In the genomic region with DNA sequence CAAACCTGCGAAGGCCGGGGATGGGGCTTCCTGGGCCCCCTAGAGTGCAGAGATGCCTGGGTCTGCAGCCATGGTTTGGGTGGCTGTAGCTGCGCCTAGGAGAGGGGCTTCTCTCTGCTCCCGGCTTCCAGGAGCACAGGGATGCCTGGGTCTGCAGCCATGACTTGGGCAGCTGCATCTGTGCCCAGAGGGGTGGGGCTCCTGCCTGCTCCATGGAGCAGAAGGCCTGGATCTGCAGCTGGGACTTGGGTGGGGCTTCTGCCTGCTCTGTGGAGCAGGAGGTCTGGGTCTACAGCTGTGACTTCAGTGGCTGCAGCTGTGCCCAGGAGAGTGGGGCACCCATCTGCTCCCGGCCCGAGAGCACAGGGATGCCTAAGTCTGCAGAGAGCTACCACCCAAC, we compare ENCODE assay signal across 27 cellular contexts. TPM values are rescaled to one million over a fixed set of nuclear protein-coding genes. Genes with fewer than 3 reads are reported as not detected.
"Had no signal": no experiment of that assay in that cellular context is flagged by ENCODE, and none has a peak within 500 bp of the region (broad histone marks: within the 10 kb centered on the region; RNA-seq: fewer than 3 reads in every experiment).

No MANE protein-coding gene starts in this region.

- DNase-seq: activated CD4-positive, alpha-beta memory T cell treated with anti-CD3 and anti-CD28 coated beads for 36 hours; activated CD4-positive, alpha-beta T cell treated with anti-CD3 and anti-CD28 coated beads, Interleukin-2, amount 10 ng/mL, durations not matched to agents 7 days and 5 days; activated CD4-positive, CD25-positive, alpha-beta regulatory T cell; activated CD8-positive, alpha-beta memory T cell treated with anti-CD3 and anti-CD28 coated beads for 24 hours; activated effector memory CD4-positive, alpha-beta T cell treated with anti-CD3 and anti-CD28 coated beads, Interleukin-2, amount 50 U/mL, for 16 hours; activated naive CD4-positive, alpha-beta T cell treated with Interleukin-2 at 50 U/mL for 16 hours; activated T-cell treated with anti-CD3 and anti-CD28 coated beads, Interleukin-2, amount 50 U/mL, for 4 hours; amygdala; brain microvascular endothelial cell; Kasumi-1; KBM-7; NCI-H1048; NCI-H146; NCI-H187 treated with DMSO at 0.1 percent for 48 hours; NCI-H345; NCI-H510A; NCI-H526 treated with DMSO at 0.1 percent for 48 hours; RPMI8226; T-cell; T-helper 2 cell; T1000 had no signal

- H3K36me3 ChIP-seq: brain microvascular endothelial cell, cardiac muscle cell had no signal

- ATAC-seq: activated naive CD4-positive, alpha-beta T cell treated with anti-CD3 and anti-CD28 coated beads, Interleukin-2, amount 50 U/mL, for 72 hours; activated T-cell treated with anti-CD3 and anti-CD28 coated beads, Interleukin-2, amount 50 U/mL, for 4 hours; Panc1; Right ventricle myocardium inferior; T-cell had no signal

- H3K4me3 ChIP-seq: cardiac muscle cell, SK-N-MC had no signal

- H3K27ac ChIP-seq: brain microvascular endothelial cell, cardiac muscle cell, SK-N-MC had no signal

RNA-seq across cellular contexts. Expression of a gene that starts 38.2 kb away (rescaled TPM):
- total RNA-seq: OCI-LY7 had no signal
